Comparison of ENCODE assay signal across 18 cellular contexts in the genomic region with DNA sequence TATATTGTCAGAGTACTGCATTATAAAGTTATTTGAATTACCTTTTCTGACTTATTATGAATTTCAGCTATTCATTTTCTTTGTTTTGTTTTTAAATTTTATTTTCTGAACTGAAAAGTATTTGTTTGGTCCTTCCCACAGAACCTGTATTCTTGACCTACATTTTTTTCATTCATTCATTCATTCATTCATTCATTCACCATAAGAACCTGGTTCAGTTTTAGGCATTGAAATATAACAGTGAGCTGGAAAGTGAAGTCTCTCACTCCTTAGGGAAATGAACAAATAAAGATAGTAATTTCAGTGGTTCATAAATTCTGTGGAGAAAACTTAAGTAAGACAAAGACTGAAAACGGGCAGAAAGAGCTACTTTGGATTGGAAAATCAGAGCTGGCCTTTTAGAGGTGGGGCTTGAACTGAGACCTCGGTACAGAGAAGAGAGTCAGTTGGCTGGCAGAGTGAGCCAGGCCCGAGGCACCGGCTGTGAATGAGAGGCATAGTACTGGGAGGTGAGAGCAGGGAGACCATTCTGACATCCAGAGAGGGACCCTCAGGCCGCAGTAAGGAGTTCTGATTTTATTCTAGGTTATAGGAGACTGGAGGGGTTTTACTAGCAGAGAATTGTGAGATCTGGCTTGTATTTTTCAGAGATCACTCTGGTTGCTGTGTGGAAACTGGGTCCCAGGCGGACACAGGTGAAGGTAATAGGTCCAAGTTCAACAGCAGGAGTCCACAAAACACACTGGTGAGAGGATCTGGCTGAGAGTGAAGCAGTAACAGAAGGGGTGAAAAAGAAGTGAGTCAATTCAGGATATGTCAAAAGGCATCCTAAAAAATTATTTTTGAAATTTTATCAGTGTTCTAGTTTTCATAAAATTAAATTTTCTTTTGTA.
DNase-seq lines count a peak whose midpoint lies in the region; ATAC-seq, FAIRE-seq and TF ChIP-seq lines count a peak whose summit lies in the region.
"Had no signal": no experiment of that assay in that cellular context is flagged by ENCODE, and none has a peak within 500 bp of the region (broad histone marks: within the 10 kb centered on the region; RNA-seq: fewer than 3 reads in every experiment).

No MANE protein-coding gene starts in this region.

- no peak overlapping the region for H3K4me3 Mint-ChIP-seq in chondrocyte (ENCODE audit: unreplicated experiment)
- H3K4me3 Mint-ChIP-seq: B cell had no signal

- H3K27me3 Mint-ChIP-seq in chondrocyte (ENCODE audit: low read depth) = no peaks in the 10 kb centered on the region

- H3K4me3 ChIP-seq in HepG2 (replicated peaks in 1 of 3; ENCODE audit: insufficient read depth in 1 of 3, low read depth in 2 of 3, low read length in 3 of 3) = no peak overlapping the region

- TF ChIP-seq EP300 in HepG2 (IDR thresholded peaks at IDR 0.05; ENCODE audit: low read depth in 2 of 2, low read length in 2 of 2) = no peak
- no peak for TF ChIP-seq EP300 in HepG2 (CRISPR knock-in tag; IDR thresholded peaks at IDR 0.05; ENCODE audit: borderline replicate concordance)

- peak overlapping the region; percentile 37 for H3K27ac ChIP-seq in HepG2 (ENCODE audit: extremely low read length, insufficient read depth, low read length)
- H3K27ac ChIP-seq: 22Rv1 had no signal

- H3K9ac ChIP-seq in HepG2 (ENCODE audit: insufficient read depth, low read depth, low read length) = peak overlapping the region; percentile 19; the same call in 1 of the 2 replicates
- H3K9ac ChIP-seq: SK-N-SH had no signal

- no peaks in the 10 kb centered on the region for H3K9me3 ChIP-seq in HepG2 (ENCODE audit: low read length)
- H3K9me3 ChIP-seq: SK-N-SH had no signal

- H4K20me1 ChIP-seq in HepG2 (ENCODE audit: insufficient read depth, low read length) = no peaks in the 10 kb centered on the region

- TF ChIP-seq CTCF in chondrocyte (IDR thresholded peaks at IDR 0.05) (no peak), HepG2 (CRISPR knock-in tag; IDR thresholded peaks at IDR 0.05) (no peak)

- no peaks in the 10 kb centered on the region for H3K79me2 ChIP-seq in HepG2 (ENCODE audit: insufficient read depth, low read length)

- no peak for ATAC-seq in Right ventricle myocardium inferior
- ATAC-seq in Right ventricle myocardium superior (ENCODE audit: poor library complexity) = no peak
- peak; percentile 94 for ATAC-seq in HepG2

- in situ Hi-C loops in HepG2 (cut with HindIII; ENCODE audit: extremely low pct_ligation_motif_present, low pct_unique_long_range_greater_than_20kb) = no loop called here

- H3K9me3 Mint-ChIP-seq in chondrocyte (ENCODE audit: low read depth) = no peaks in the 10 kb centered on the region

- TF ChIP-seq RAD21 in HepG2 (CRISPR knock-in tag; IDR thresholded peaks at IDR 0.05) = no peak

- no peaks in the 10 kb centered on the region for H3K36me3 ChIP-seq in HepG2 (replicated peaks in 1 of 2; ENCODE audit: control insufficient read depth in 1 of 2, insufficient read depth in 2 of 2, low read length in 2 of 2)

- H2AFZ ChIP-seq in HepG2 (ENCODE audit: low read length) = peak overlapping the region; percentile 85

- H3K4me1 Mint-ChIP-seq in chondrocyte (ENCODE audit: low read depth) = peaks cover 33% of the 10 kb centered on the region
- H3K4me1 Mint-ChIP-seq: B cell had no signal

- CTCF ChIA-PET in HepG2 (lab: Yijun Ruan, JAX; ENCODE audit: low intra/inter-chr PET ratio, low total read pairs) = no interaction called here

- TF ChIP-seq POLR2A in HepG2 (IDR thresholded peaks at IDR 0.05; ENCODE audit: insufficient read depth in 1 of 2, low read depth in 2 of 2, low read length in 2 of 2) = no peak

- H3K4me2 ChIP-seq in HepG2 (ENCODE audit: low read depth, low read length) = peak overlapping the region; percentile 26
- H3K4me2 ChIP-seq: SK-N-SH had no signal

- WGBS in HepG2 (ENCODE audit: low lambda C conversion rate) = 50% methylated on average over 6 of the region's 6 CpGs

- peak overlapping the region; percentile 52 for H3K27ac Mint-ChIP-seq in chondrocyte (ENCODE audit: unreplicated experiment)
- H3K27ac Mint-ChIP-seq: B cell had no signal

- no peaks in the 10 kb centered on the region for H3K27me3 ChIP-seq in HepG2 (ENCODE audit: control insufficient read depth in 1 of 2, insufficient read depth in 2 of 2, low read length in 2 of 2)

- no peaks in the 10 kb centered on the region for H3K36me3 Mint-ChIP-seq in chondrocyte (ENCODE audit: low read depth)

- peak; percentile 41 for DNase-seq in Right ventricle myocardium inferior (ENCODE audit: missing footprints)
- DNase-seq in Right ventricle myocardium superior = no peak
- no peak for DNase-seq in chondrocyte (ENCODE audit: low spot score)
- DNase-seq in HepG2 (ENCODE audit: low spot score) = peak; percentile 35
- DNase-seq in mucosa of gallbladder (ENCODE audit: low spot score) = no peak
- no peak for DNase-seq in dermis blood vessel endothelial cell
- no peak for DNase-seq in stimulated activated naive CD4-positive, alpha-beta T cell (lab: John Stamatoyannopoulos, UW)
- no peak for DNase-seq in GM19239 (ENCODE audit: insufficient read length, low spot score)
- DNase-seq: DMS79 treated with DMSO at 0.1 percent for 48 hours, KBM-7, NCI-H1105, NCI-H1694 treated with DMSO at 0.1 percent for 48 hours, NCI-H2107, NCI-H226, NCI-H526, SK-N-SH had no signal

- BruUV-seq in HepG2 (replicated peaks; lab: Mats Ljungman, UMichigan) = no TSS peak

- peaks cover 32% of the 10 kb centered on the region for H3K4me1 ChIP-seq in HepG2 (ENCODE audit: insufficient read depth, low read length)

- FAIRE-seq in HepG2 (lab: Jason Lieb, UNC) (no peak), GM19239 (lab: Jason Lieb, UNC) (no peak)

- intact Hi-C loops in Right ventricle myocardium inferior (cut with DNase I) = no loop called here
- intact Hi-C loops in Right ventricle myocardium superior (cut with DNase I) = no loop called here
- intact Hi-C loops in HepG2 (cut with micrococcal nuclease; ENCODE audit: unreplicated experiment) = no loop called here

- POLR2A ChIA-PET in HepG2 (lab: Yijun Ruan, JAX) = no interaction called here

TF ChIP-seq in HepG2, 621 proteins besides CTCF, POLR2A, EP300 and RAD21 (continues in another document):
- no peak for TF ChIP-seq RBAK (CRISPR knock-in tag; IDR thresholded peaks at IDR 0.05)
- no peak for TF ChIP-seq KDM1A (CRISPR knock-in tag; IDR thresholded peaks at IDR 0.05)
- TF ChIP-seq ZNF335 (CRISPR knock-in tag; IDR thresholded peaks at IDR 0.05) = no peak
- no peak for TF ChIP-seq ZNF615 (CRISPR knock-in tag; IDR thresholded peaks at IDR 0.05; ENCODE audit: borderline replicate concordance)
- TF ChIP-seq ZNF841 (CRISPR knock-in tag; IDR thresholded peaks at IDR 0.05; ENCODE audit: borderline replicate concordance) = no peak
- no peak for TF ChIP-seq HES4 (CRISPR knock-in tag; IDR thresholded peaks at IDR 0.05; ENCODE audit: borderline replicate concordance)
- 0 out of 2 replicates have a peak, but pooled peaks have one; percentile 11 for TF ChIP-seq BCL6 (CRISPR knock-in tag; IDR thresholded peaks at IDR 0.05)
- TF ChIP-seq ZNF24 (IDR thresholded peaks at IDR 0.05) = peak; percentile 93
- no peak for TF ChIP-seq JUND (CRISPR knock-in tag; IDR thresholded peaks at IDR 0.05)
- 0 out of 2 replicates have a peak, but pooled peaks have one; percentile 14 for TF ChIP-seq SAP130 (CRISPR knock-in tag; IDR thresholded peaks at IDR 0.05; ENCODE audit: low read depth)
- TF ChIP-seq NFATC3 (CRISPR knock-in tag; IDR thresholded peaks at IDR 0.05) = no peak
- no peak for TF ChIP-seq ZHX2 (IDR thresholded peaks at IDR 0.05; ENCODE audit: low read depth)
- TF ChIP-seq ZHX2 (CRISPR knock-in tag; IDR thresholded peaks at IDR 0.05; ENCODE audit: borderline replicate concordance) = no peak
- TF ChIP-seq YEATS4 (CRISPR knock-in tag; IDR thresholded peaks at IDR 0.05; ENCODE audit: borderline replicate concordance) = 0 out of 2 replicates have a peak, but pooled peaks have one; percentile 9
- TF ChIP-seq SMAD9 (CRISPR knock-in tag; IDR thresholded peaks at IDR 0.05) = no peak
- TF ChIP-seq ZMYM4 (CRISPR knock-in tag; IDR thresholded peaks at IDR 0.05) = peak; percentile 53; the same call in 1 of the 2 replicates
- TF ChIP-seq RFX3 (CRISPR knock-in tag; IDR thresholded peaks at IDR 0.05) = no peak

Comparison
In these comparisons a context has a peak if more than half of its experiments do, and no peak if none do; other contexts are left out.
1. DNase-seq: peak in Right ventricle myocardium inferior (single experiment) and HepG2 (single experiment); none in Right ventricle myocardium superior (single experiment), chondrocyte (single experiment), mucosa of gallbladder (single experiment), dermis blood vessel endothelial cell (single experiment), stimulated activated naive CD4-positive, alpha-beta T cell (0 of 6) and GM19239 (single experiment).